1 cellular context compared by ENCODE assay signal in the genomic region with DNA sequence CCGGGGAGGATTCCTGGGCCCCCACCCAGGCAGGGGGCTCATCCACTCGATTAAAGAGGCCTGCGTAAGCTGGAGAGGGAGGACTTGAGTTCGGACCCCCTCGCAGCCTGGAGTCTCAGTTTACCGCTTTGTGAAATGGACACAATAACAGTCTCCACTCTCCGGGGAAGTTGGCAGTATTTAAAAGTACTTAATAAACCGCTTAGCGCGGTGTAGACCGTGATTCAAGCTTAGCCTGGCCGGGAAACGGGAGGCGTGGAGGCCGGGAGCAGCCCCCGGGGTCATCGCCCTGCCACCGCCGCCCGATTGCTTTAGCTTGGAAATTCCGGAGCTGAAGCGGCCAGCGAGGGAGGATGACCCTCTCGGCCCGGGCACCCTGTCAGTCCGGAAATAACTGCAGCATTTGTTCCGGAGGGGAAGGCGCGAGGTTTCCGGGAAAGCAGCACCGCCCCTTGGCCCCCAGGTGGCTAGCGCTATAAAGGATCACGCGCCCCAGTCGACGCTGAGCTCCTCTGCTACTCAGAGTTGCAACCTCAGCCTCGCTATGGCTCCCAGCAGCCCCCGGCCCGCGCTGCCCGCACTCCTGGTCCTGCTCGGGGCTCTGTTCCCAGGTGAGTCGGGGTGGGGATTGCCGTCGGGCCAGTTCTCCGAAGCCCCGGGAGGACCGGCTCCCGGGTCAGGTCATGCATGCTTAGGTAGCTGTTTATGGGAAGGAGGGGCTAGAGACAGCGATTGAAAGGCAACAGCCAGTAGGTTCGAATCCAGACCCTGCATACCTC.
A peak's percentile ranks its signal among the peaks of the same experiment; 100 is the strongest.
TF ChIP-seq lines count a peak whose summit lies in the region.

A gene with protein sequence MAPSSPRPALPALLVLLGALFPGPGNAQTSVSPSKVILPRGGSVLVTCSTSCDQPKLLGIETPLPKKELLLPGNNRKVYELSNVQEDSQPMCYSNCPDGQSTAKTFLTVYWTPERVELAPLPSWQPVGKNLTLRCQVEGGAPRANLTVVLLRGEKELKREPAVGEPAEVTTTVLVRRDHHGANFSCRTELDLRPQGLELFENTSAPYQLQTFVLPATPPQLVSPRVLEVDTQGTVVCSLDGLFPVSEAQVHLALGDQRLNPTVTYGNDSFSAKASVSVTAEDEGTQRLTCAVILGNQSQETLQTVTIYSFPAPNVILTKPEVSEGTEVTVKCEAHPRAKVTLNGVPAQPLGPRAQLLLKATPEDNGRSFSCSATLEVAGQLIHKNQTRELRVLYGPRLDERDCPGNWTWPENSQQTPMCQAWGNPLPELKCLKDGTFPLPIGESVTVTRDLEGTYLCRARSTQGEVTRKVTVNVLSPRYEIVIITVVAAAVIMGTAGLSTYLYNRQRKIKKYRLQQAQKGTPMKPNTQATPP (plus strand): TSS at position 505 of the 779 bp plus-strand sequence. CDS start 40 bp downstream, at position 545.

TF ChIP-seq in HepG2, 621 proteins besides CTCF, POLR2A, EP300 and RAD21 (continued from another document and continues in another):
- TF ChIP-seq, protein P1, sequence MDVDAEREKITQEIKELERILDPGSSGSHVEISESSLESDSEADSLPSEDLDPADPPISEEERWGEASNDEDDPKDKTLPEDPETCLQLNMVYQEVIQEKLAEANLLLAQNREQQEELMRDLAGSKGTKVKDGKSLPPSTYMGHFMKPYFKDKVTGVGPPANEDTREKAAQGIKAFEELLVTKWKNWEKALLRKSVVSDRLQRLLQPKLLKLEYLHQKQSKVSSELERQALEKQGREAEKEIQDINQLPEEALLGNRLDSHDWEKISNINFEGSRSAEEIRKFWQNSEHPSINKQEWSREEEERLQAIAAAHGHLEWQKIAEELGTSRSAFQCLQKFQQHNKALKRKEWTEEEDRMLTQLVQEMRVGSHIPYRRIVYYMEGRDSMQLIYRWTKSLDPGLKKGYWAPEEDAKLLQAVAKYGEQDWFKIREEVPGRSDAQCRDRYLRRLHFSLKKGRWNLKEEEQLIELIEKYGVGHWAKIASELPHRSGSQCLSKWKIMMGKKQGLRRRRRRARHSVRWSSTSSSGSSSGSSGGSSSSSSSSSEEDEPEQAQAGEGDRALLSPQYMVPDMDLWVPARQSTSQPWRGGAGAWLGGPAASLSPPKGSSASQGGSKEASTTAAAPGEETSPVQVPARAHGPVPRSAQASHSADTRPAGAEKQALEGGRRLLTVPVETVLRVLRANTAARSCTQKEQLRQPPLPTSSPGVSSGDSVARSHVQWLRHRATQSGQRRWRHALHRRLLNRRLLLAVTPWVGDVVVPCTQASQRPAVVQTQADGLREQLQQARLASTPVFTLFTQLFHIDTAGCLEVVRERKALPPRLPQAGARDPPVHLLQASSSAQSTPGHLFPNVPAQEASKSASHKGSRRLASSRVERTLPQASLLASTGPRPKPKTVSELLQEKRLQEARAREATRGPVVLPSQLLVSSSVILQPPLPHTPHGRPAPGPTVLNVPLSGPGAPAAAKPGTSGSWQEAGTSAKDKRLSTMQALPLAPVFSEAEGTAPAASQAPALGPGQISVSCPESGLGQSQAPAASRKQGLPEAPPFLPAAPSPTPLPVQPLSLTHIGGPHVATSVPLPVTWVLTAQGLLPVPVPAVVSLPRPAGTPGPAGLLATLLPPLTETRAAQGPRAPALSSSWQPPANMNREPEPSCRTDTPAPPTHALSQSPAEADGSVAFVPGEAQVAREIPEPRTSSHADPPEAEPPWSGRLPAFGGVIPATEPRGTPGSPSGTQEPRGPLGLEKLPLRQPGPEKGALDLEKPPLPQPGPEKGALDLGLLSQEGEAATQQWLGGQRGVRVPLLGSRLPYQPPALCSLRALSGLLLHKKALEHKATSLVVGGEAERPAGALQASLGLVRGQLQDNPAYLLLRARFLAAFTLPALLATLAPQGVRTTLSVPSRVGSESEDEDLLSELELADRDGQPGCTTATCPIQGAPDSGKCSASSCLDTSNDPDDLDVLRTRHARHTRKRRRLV (CRISPR knock-in tag; IDR thresholded peaks at IDR 0.05) = peak; percentile 85
- TF ChIP-seq ZNF101 (CRISPR knock-in tag; IDR thresholded peaks at IDR 0.05; ENCODE audit: borderline replicate concordance, low read depth) = no peak
- peak; percentile 83 for TF ChIP-seq SAFB2 (CRISPR knock-in tag; IDR thresholded peaks at IDR 0.05; ENCODE audit: borderline replicate concordance, low read depth)
- TF ChIP-seq, protein P2, sequence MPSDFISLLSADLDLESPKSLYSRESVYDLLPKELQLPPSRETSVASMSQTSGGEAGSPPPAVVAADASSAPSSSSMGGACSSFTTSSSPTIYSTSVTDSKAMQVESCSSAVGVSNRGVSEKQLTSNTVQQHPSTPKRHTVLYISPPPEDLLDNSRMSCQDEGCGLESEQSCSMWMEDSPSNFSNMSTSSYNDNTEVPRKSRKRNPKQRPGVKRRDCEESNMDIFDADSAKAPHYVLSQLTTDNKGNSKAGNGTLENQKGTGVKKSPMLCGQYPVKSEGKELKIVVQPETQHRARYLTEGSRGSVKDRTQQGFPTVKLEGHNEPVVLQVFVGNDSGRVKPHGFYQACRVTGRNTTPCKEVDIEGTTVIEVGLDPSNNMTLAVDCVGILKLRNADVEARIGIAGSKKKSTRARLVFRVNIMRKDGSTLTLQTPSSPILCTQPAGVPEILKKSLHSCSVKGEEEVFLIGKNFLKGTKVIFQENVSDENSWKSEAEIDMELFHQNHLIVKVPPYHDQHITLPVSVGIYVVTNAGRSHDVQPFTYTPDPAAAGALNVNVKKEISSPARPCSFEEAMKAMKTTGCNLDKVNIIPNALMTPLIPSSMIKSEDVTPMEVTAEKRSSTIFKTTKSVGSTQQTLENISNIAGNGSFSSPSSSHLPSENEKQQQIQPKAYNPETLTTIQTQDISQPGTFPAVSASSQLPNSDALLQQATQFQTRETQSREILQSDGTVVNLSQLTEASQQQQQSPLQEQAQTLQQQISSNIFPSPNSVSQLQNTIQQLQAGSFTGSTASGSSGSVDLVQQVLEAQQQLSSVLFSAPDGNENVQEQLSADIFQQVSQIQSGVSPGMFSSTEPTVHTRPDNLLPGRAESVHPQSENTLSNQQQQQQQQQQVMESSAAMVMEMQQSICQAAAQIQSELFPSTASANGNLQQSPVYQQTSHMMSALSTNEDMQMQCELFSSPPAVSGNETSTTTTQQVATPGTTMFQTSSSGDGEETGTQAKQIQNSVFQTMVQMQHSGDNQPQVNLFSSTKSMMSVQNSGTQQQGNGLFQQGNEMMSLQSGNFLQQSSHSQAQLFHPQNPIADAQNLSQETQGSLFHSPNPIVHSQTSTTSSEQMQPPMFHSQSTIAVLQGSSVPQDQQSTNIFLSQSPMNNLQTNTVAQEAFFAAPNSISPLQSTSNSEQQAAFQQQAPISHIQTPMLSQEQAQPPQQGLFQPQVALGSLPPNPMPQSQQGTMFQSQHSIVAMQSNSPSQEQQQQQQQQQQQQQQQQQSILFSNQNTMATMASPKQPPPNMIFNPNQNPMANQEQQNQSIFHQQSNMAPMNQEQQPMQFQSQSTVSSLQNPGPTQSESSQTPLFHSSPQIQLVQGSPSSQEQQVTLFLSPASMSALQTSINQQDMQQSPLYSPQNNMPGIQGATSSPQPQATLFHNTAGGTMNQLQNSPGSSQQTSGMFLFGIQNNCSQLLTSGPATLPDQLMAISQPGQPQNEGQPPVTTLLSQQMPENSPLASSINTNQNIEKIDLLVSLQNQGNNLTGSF (CRISPR knock-in tag; IDR thresholded peaks at IDR 0.05) = 0 out of 2 replicates have a peak, but pooled peaks have one; percentile 31
- peak; percentile 83; the same call in 1 of the 2 replicates for TF ChIP-seq ARHGAP35 (CRISPR knock-in tag; IDR thresholded peaks at IDR 0.05; ENCODE audit: borderline replicate concordance)
- TF ChIP-seq ZNF430 (CRISPR knock-in tag; IDR thresholded peaks at IDR 0.05) = peak; percentile 92
- peak; percentile 40 for TF ChIP-seq ZNF7 (CRISPR knock-in tag; IDR thresholded peaks at IDR 0.05)
- no peak; the same call in 1 of the 2 replicates for TF ChIP-seq TEF (CRISPR knock-in tag; IDR thresholded peaks at IDR 0.05)
- TF ChIP-seq, protein P3, sequence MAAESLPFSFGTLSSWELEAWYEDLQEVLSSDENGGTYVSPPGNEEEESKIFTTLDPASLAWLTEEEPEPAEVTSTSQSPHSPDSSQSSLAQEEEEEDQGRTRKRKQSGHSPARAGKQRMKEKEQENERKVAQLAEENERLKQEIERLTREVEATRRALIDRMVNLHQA (CRISPR knock-in tag; IDR thresholded peaks at IDR 0.05) = peak; percentile 87; the same call in 1 of the 2 replicates
- TF ChIP-seq FOXC1 (CRISPR knock-in tag; IDR thresholded peaks at IDR 0.05; ENCODE audit: borderline replicate concordance) = peak; percentile 92; the same call in 1 of the 2 replicates
- TF ChIP-seq, protein P4, sequence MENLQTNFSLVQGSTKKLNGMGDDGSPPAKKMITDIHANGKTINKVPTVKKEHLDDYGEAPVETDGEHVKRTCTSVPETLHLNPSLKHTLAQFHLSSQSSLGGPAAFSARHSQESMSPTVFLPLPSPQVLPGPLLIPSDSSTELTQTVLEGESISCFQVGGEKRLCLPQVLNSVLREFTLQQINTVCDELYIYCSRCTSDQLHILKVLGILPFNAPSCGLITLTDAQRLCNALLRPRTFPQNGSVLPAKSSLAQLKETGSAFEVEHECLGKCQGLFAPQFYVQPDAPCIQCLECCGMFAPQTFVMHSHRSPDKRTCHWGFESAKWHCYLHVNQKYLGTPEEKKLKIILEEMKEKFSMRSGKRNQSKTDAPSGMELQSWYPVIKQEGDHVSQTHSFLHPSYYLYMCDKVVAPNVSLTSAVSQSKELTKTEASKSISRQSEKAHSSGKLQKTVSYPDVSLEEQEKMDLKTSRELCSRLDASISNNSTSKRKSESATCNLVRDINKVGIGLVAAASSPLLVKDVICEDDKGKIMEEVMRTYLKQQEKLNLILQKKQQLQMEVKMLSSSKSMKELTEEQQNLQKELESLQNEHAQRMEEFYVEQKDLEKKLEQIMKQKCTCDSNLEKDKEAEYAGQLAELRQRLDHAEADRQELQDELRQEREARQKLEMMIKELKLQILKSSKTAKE (CRISPR knock-in tag; IDR thresholded peaks at IDR 0.05; ENCODE audit: borderline replicate concordance) = peak; percentile 70; the same call in 1 of the 2 replicates
- peak; percentile 79 for TF ChIP-seq SALL2 (CRISPR knock-in tag; IDR thresholded peaks at IDR 0.05)
- TF ChIP-seq ZNF746 (CRISPR knock-in tag; IDR thresholded peaks at IDR 0.05) = peak; percentile 86
- TF ChIP-seq NFYB (CRISPR knock-in tag; IDR thresholded peaks at IDR 0.05) = peak; percentile 39; the same call in 1 of the 2 replicates
- no peak for TF ChIP-seq BHLHE40 (IDR thresholded peaks at IDR 0.05; ENCODE audit: low read length)
- TF ChIP-seq ZHX2 (IDR thresholded peaks at IDR 0.05; ENCODE audit: low read depth) = no peak; the same call in 1 of the 2 replicates
- no peak for TF ChIP-seq ZHX2 (CRISPR knock-in tag; IDR thresholded peaks at IDR 0.05; ENCODE audit: borderline replicate concordance)
- TF ChIP-seq, protein P5, sequence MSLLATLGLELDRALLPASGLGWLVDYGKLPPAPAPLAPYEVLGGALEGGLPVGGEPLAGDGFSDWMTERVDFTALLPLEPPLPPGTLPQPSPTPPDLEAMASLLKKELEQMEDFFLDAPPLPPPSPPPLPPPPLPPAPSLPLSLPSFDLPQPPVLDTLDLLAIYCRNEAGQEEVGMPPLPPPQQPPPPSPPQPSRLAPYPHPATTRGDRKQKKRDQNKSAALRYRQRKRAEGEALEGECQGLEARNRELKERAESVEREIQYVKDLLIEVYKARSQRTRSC (CRISPR knock-in tag; IDR thresholded peaks at IDR 0.05; ENCODE audit: low read depth) = no peak
- peak; percentile 90 for TF ChIP-seq GABPB1 (CRISPR knock-in tag; IDR thresholded peaks at IDR 0.05)
- no peak for TF ChIP-seq TBL1XR1 (IDR thresholded peaks at IDR 0.05; ENCODE audit: borderline replicate concordance, low read length, partially characterized antibody)
- TF ChIP-seq ZNF180 (CRISPR knock-in tag; IDR thresholded peaks at IDR 0.05; ENCODE audit: borderline replicate concordance, low read depth) = no peak
- no peak for TF ChIP-seq ZFAT (CRISPR knock-in tag; conservative IDR thresholded peaks at IDR 0.05)
- TF ChIP-seq ZMAT3 (CRISPR knock-in tag; conservative IDR thresholded peaks at IDR 0.05) = peak; percentile 85; the same call in 1 of the 2 replicates
- TF ChIP-seq PRMT3 (CRISPR knock-in tag; IDR thresholded peaks at IDR 0.05; ENCODE audit: borderline replicate concordance, low read depth) = 0 out of 2 replicates have a peak, but pooled peaks have one; percentile 68
- TF ChIP-seq KLF13 (CRISPR knock-in tag; IDR thresholded peaks at IDR 0.05) = no peak
- peak; percentile 94 for TF ChIP-seq HIVEP1 (CRISPR knock-in tag; IDR thresholded peaks at IDR 0.05)
- TF ChIP-seq RBM22 (optimal IDR thresholded peaks at IDR 0.05; ENCODE audit: low read length) = no peak
- no peak for TF ChIP-seq U2AF2 (IDR thresholded peaks at IDR 0.05; ENCODE audit: low read depth, low read length)
